ENCODE assay signal across 3 cellular contexts in the genomic region with DNA sequence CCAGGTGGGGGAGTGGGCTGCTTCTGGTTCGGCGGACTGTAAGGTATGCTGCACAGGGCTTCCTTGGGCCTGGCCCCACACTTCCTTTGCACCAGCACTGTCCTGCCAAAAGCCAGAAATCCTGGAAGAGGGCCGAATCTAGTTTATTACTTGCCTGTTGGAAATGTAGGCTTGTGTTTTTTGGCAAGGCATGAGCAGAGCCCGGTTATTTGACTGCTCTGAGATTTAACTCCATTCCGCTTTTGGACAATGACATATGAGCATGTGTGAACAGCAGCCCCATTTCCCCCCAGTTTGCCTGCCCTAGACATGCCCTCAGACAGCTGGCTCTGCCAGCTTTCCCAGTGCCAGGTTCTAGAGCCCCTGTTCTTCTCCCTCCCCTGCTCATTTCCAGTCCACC.
A peak's percentile ranks its signal among the peaks of the same experiment; 100 is the strongest.
TF ChIP-seq lines count a peak whose summit lies in the region.

No MANE protein-coding gene starts in this region.

TF ChIP-seq in liver, 16 proteins besides CTCF, POLR2A, EP300 and RAD21:
- TF ChIP-seq, protein P1, sequence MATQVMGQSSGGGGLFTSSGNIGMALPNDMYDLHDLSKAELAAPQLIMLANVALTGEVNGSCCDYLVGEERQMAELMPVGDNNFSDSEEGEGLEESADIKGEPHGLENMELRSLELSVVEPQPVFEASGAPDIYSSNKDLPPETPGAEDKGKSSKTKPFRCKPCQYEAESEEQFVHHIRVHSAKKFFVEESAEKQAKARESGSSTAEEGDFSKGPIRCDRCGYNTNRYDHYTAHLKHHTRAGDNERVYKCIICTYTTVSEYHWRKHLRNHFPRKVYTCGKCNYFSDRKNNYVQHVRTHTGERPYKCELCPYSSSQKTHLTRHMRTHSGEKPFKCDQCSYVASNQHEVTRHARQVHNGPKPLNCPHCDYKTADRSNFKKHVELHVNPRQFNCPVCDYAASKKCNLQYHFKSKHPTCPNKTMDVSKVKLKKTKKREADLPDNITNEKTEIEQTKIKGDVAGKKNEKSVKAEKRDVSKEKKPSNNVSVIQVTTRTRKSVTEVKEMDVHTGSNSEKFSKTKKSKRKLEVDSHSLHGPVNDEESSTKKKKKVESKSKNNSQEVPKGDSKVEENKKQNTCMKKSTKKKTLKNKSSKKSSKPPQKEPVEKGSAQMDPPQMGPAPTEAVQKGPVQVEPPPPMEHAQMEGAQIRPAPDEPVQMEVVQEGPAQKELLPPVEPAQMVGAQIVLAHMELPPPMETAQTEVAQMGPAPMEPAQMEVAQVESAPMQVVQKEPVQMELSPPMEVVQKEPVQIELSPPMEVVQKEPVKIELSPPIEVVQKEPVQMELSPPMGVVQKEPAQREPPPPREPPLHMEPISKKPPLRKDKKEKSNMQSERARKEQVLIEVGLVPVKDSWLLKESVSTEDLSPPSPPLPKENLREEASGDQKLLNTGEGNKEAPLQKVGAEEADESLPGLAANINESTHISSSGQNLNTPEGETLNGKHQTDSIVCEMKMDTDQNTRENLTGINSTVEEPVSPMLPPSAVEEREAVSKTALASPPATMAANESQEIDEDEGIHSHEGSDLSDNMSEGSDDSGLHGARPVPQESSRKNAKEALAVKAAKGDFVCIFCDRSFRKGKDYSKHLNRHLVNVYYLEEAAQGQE (IDR thresholded peaks at IDR 0.05) = no peak
- TF ChIP-seq YY1 (IDR thresholded peaks at IDR 0.05) = peak; percentile 60
- TF ChIP-seq GABPA (IDR thresholded peaks at IDR 0.05 in 1 of 2, conservative IDR thresholded peaks at IDR 0.05 in 1 of 2) = no peak
- no peak for TF ChIP-seq EGR1 (IDR thresholded peaks at IDR 0.05; ENCODE audit: low read depth in 2 of 2)
- TF ChIP-seq, protein P2, sequence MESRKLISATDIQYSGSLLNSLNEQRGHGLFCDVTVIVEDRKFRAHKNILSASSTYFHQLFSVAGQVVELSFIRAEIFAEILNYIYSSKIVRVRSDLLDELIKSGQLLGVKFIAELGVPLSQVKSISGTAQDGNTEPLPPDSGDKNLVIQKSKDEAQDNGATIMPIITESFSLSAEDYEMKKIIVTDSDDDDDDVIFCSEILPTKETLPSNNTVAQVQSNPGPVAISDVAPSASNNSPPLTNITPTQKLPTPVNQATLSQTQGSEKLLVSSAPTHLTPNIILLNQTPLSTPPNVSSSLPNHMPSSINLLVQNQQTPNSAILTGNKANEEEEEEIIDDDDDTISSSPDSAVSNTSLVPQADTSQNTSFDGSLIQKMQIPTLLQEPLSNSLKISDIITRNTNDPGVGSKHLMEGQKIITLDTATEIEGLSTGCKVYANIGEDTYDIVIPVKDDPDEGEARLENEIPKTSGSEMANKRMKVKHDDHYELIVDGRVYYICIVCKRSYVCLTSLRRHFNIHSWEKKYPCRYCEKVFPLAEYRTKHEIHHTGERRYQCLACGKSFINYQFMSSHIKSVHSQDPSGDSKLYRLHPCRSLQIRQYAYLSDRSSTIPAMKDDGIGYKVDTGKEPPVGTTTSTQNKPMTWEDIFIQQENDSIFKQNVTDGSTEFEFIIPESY (IDR thresholded peaks at IDR 0.05) = peak; percentile 23
- TF ChIP-seq, protein P3, sequence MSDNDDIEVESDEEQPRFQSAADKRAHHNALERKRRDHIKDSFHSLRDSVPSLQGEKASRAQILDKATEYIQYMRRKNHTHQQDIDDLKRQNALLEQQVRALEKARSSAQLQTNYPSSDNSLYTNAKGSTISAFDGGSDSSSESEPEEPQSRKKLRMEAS (IDR thresholded peaks at IDR 0.05) = peak; percentile 23
- peak; percentile 40 to 44 for TF ChIP-seq RXRA (IDR thresholded peaks at IDR 0.05)
- peak; percentile 26 for TF ChIP-seq SP1 (IDR thresholded peaks at IDR 0.05)
- TF ChIP-seq TAF1 (conservative IDR thresholded peaks at IDR 0.05) = no peak

TF ChIP-seq in HepG2, 621 proteins besides CTCF, POLR2A, EP300 and RAD21:
- no peak for TF ChIP-seq ZBTB3 (CRISPR knock-in tag; IDR thresholded peaks at IDR 0.05; ENCODE audit: borderline replicate concordance, low read depth)
- no peak for TF ChIP-seq MYC (CRISPR knock-in tag; IDR thresholded peaks at IDR 0.05; ENCODE audit: borderline replicate concordance)
- TF ChIP-seq KLF6 (CRISPR knock-in tag; IDR thresholded peaks at IDR 0.05) = no peak
- no peak for TF ChIP-seq KDM3A (CRISPR knock-in tag; IDR thresholded peaks at IDR 0.05; ENCODE audit: low read depth)
- TF ChIP-seq, protein P4, sequence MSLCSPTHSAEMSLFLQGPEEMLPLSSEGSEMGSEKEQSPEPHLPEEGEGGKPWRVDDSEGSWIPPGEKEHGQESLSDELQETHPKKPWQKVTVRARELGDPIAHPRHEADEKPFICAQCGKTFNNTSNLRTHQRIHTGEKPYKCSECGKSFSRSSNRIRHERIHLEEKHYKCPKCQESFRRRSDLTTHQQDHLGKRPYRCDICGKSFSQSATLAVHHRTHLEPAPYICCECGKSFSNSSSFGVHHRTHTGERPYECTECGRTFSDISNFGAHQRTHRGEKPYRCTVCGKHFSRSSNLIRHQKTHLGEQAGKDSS (CRISPR knock-in tag; IDR thresholded peaks at IDR 0.05; ENCODE audit: borderline replicate concordance, low read depth) = no peak
- no peak for TF ChIP-seq NFE2L2 (IDR thresholded peaks at IDR 0.05; ENCODE audit: low read length)
- TF ChIP-seq ZC3H4 (CRISPR knock-in tag; IDR thresholded peaks at IDR 0.05; ENCODE audit: borderline replicate concordance) = no peak
- TF ChIP-seq HHEX (CRISPR knock-in tag; IDR thresholded peaks at IDR 0.05) = no peak

TF ChIP-seq in endothelial cell of umbilical vein, 7 proteins besides CTCF, POLR2A, EP300 and RAD21:
- TF ChIP-seq FOS (IDR thresholded peaks at IDR 0.05; ENCODE audit: borderline replicate concordance, insufficient read depth, low read length) (no peak), POLR2AphosphoS5 (IDR thresholded peaks at IDR 0.05; ENCODE audit: insufficient read depth, low read depth, low read length) (no peak), EZH2 (IDR thresholded peaks at IDR 0.05; ENCODE audit: borderline replicate concordance, low read depth, low read length, severe bottlenecking) (no peak), JUN (IDR thresholded peaks at IDR 0.05; ENCODE audit: borderline replicate concordance, insufficient read depth, insufficient read length, low read depth) (no peak), GATA2 (IDR thresholded peaks at IDR 0.05; ENCODE audit: insufficient read depth, insufficient read length, low read depth, low read length) (no peak), MYC (IDR thresholded peaks at IDR 0.05; ENCODE audit: low read depth, low read length) (no peak)
- TF ChIP-seq, protein P3 (IDR thresholded peaks at IDR 0.05; ENCODE audit: insufficient read depth, insufficient read length) = no peak
TF ChIP-seq in endothelial cell of umbilical vein: peak in this region for 0.
